Comparison of ENCODE assay signal across 8 cellular contexts in genomic region chr14:35807131-35807961, GRCh38. TPM values are rescaled to one million over a fixed set of nuclear protein-coding genes. Genes with fewer than 3 reads are reported as not detected.
DNase-seq lines count a peak whose midpoint lies in the region; ATAC-seq, FAIRE-seq and TF ChIP-seq lines count a peak whose summit lies in the region.

No MANE protein-coding gene starts in this region.

- POLR2A ChIA-PET in A549 (lab: Yijun Ruan, JAX) (interaction anchor here (2.3 kb wide), 1 partner anchor 19 kb away, joined by 10 read pairs; the partner anchor contains the start of gene BRMS1L), HEK293 (lab: Yijun Ruan, JAX) (interaction anchor here (1.0 to 2.5 kb wide), 2 partner anchors 11 to 19 kb away, joined by 6 to 17 read pairs; partner anchors contain the start of gene BRMS1L)

- H3K27ac ChIP-seq in A549 (no peak overlapping the region), HEK293 (ENCODE audit: extremely low read depth, low read depth, low read length) (no peak overlapping the region), mucosa of rectum (ENCODE audit: low read depth in 2 of 2, low read length in 2 of 2) (peak overlapping the region in 1 of 2 donors; percentile 22)

- peaks cover 0 to 10% of the 10 kb centered on the region in 2 experiments; a peak in 1 of 3 replicates for H3K36me3 ChIP-seq in HEK293 (ENCODE audit: control insufficient read depth in 2 of 2, insufficient read depth in 1 of 2, low read length in 2 of 2)
- H3K36me3 ChIP-seq in mucosa of rectum (ENCODE audit: control insufficient read depth in 2 of 2, insufficient read depth in 2 of 2, low read length in 2 of 2) = peaks cover 0 to 3% of the 10 kb centered on the region in 2 donors

- TF ChIP-seq POLR2A in A549 (IDR thresholded peaks at IDR 0.05; ENCODE audit: low read length) = no peak

- peak overlapping the region; percentile 94 for H3K4me2 ChIP-seq in A549

- 36% methylated on average over 8 of the region's 8 CpGs for WGBS in A549 (ENCODE audit: missing lambda C conversion rate)

- ATAC-seq in A549 (no peak), HG03432 (IDR thresholded peaks at IDR 0.05; ENCODE audit: unreplicated experiment) (no peak)

- FAIRE-seq in A549 (lab: Jason Lieb, UNC) = no peak

- no peaks in the 10 kb centered on the region for H3K9me3 ChIP-seq in A549
- no peaks in the 10 kb centered on the region for H3K9me3 ChIP-seq in HEK293 (ENCODE audit: control insufficient read depth, insufficient read depth, low read depth, low read length)
- H3K9me3 ChIP-seq in mucosa of rectum (ENCODE audit: control insufficient read depth in 2 of 2, low read length in 2 of 2) = no peaks in the 10 kb centered on the region

- DNase-seq in A549 (ENCODE audit: low read depth in 1 of 2, low spot score in 1 of 2) (no peak), astrocyte of the spinal cord (ENCODE audit: low read depth, low spot score) (no peak), NOMO-1 treated with DMSO at 0.1 percent for 48 hours (lab: John Stamatoyannopoulos, UW; ENCODE audit: unreplicated experiment) (no peak), NOMO-1 treated with dmso at 0.1 percent for 144 hours (lab: John Stamatoyannopoulos, UW; ENCODE audit: unreplicated experiment) (no peak), middle frontal gyrus (ENCODE audit: extremely low spot score, low spot score) (no peak)

- H3K9ac ChIP-seq in mucosa of rectum (ENCODE audit: low read depth in 1 of 2, low read length in 2 of 2) = peak overlapping the region in 1 of 2 donors; percentile 48

- no peaks in the 10 kb centered on the region for H3K27me3 ChIP-seq in mucosa of rectum (ENCODE audit: control insufficient read depth in 2 of 2, insufficient read depth in 2 of 2, low read length in 2 of 2)

- no peak for TF ChIP-seq RAD21 in A549 (conservative IDR thresholded peaks at IDR 0.05 in 1 of 2, IDR thresholded peaks at IDR 0.05 in 1 of 2)

- H3K4me3 ChIP-seq in A549 = peak overlapping the region; percentile 84
- peak overlapping the region; percentile 84 for H3K4me3 ChIP-seq in HEK293 (ENCODE audit: low read depth, low read length)
- H3K4me3 ChIP-seq in astrocyte of the spinal cord (ENCODE audit: low read depth, low read length) = peak overlapping the region; percentile 83
- peak overlapping the region; percentile 77 to 81 for H3K4me3 ChIP-seq in mucosa of rectum (ENCODE audit: low read length in 2 of 2)

- in situ Hi-C loops in astrocyte of the spinal cord (cut with HindIII; ENCODE audit: low sequenced_read_pairs) = no loop called here

- peaks cover 18% of the 10 kb centered on the region for H3K4me1 ChIP-seq in A549
- H3K4me1 ChIP-seq in HEK293 (ENCODE audit: control insufficient read depth, insufficient read depth, low read length) = peaks cover 7% of the 10 kb centered on the region; the same call in 1 of the 2 replicates
- peaks cover 17 to 20% of the 10 kb centered on the region in 2 donors for H3K4me1 ChIP-seq in mucosa of rectum (ENCODE audit: control insufficient read depth in 2 of 2, insufficient read depth in 2 of 2, low read length in 2 of 2)

- CTCF ChIA-PET in A549 (lab: Yijun Ruan, JAX) = interaction anchor here (1.3 to 1.8 kb wide), 2 partner anchors 11 to 15 kb away, joined by 5 to 8 read pairs; no protein-coding TSS in a partner anchor
- CTCF ChIA-PET in HEK293 (lab: Yijun Ruan, JAX) = interaction anchor here (0.6 to 2.7 kb wide), 5 partner anchors 9 to 111 kb away, joined by 3 to 8 read pairs (median 3); no protein-coding TSS in a partner anchor

- no peak for TF ChIP-seq CTCF in A549 (IDR thresholded peaks at IDR 0.05)
- TF ChIP-seq CTCF in HEK293 (tag by site-specific recombination; IDR thresholded peaks at IDR 0.05) = no peak
- no peak for TF ChIP-seq CTCF in astrocyte of the spinal cord (IDR thresholded peaks at IDR 0.05; ENCODE audit: low read depth, low read length)

- no peak for TF ChIP-seq EP300 in A549 (IDR thresholded peaks at IDR 0.05)

TF ChIP-seq in A549, 52 proteins besides CTCF, POLR2A, EP300 and RAD21:
- TF ChIP-seq POLR2AphosphoS2 (conservative IDR thresholded peaks at IDR 0.05; ENCODE audit: low read length) (no peak), HEYL (CRISPR knock-in tag; IDR thresholded peaks at IDR 0.05) (no peak), RFX5 (IDR thresholded peaks at IDR 0.05) (no peak), SREBF2 (IDR thresholded peaks at IDR 0.05) (no peak), ZFP36 (IDR thresholded peaks at IDR 0.05; ENCODE audit: borderline replicate concordance, partially characterized antibody) (no peak), USF2 (IDR thresholded peaks at IDR 0.05) (no peak), FOXS1 (CRISPR knock-in tag; IDR thresholded peaks at IDR 0.05) (no peak), PHF8 (IDR thresholded peaks at IDR 0.05; ENCODE audit: borderline replicate concordance, low read depth) (no peak)
- TF ChIP-seq, protein P1, sequence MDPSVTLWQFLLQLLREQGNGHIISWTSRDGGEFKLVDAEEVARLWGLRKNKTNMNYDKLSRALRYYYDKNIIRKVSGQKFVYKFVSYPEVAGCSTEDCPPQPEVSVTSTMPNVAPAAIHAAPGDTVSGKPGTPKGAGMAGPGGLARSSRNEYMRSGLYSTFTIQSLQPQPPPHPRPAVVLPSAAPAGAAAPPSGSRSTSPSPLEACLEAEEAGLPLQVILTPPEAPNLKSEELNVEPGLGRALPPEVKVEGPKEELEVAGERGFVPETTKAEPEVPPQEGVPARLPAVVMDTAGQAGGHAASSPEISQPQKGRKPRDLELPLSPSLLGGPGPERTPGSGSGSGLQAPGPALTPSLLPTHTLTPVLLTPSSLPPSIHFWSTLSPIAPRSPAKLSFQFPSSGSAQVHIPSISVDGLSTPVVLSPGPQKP (IDR thresholded peaks at IDR 0.05; ENCODE audit: low read depth, low read length) = no peak

TF ChIP-seq in HEK293, 187 proteins besides CTCF, POLR2A, EP300 and RAD21:
- TF ChIP-seq TCF7L2 (IDR thresholded peaks at IDR 0.05; ENCODE audit: borderline replicate concordance, low read depth, low read length) (no peak), PRDM6 (tag by site-specific recombination; IDR thresholded peaks at IDR 0.05) (peak; percentile 80), ZBTB17 (tag by site-specific recombination; IDR thresholded peaks at IDR 0.05) (peak; percentile 47)

RNA-seq across cellular contexts. Expression of gene RALGAPA1, which starts 1.7 kb away (rescaled TPM):
- 17.1 and 17.7 TPM in 2 replicates for polyA plus RNA-seq in A549 (2011; rRNA removed)
- 2.4 and 2.8 TPM in 2 replicates for polyA plus RNA-seq in A549 (2012; cell fraction: cytosol; rRNA removed)
- polyA plus RNA-seq in A549 (2012; cell fraction: nucleus; rRNA removed) = 4.7 and 7.7 TPM in 2 replicates
- 7.1 to 8.2 TPM (median 8.0 TPM) in 3 replicates for polyA plus RNA-seq in A549 (2017; fragmentation: RNase III; extraction: RNeasy Plus Mini Kit Qiagen cat#74134 plus additional on column Dnase treatment)
- polyA minus RNA-seq in A549 (2011; rRNA and poly(A)+ RNA removed) = 27.5 and 35.4 TPM in 2 replicates

RNA-seq across cellular contexts. Expression of gene BRMS1L, which starts 18.8 kb away (rescaled TPM):
- 11.0 and 17.0 TPM in 2 replicates for polyA plus RNA-seq in A549 (2011; rRNA removed)
- 4.9 and 5.0 TPM in 2 replicates for polyA plus RNA-seq in A549 (2012; cell fraction: cytosol; rRNA removed)
- polyA plus RNA-seq in A549 (2012; cell fraction: nucleus; rRNA removed) = 2.1 and 4.1 TPM in 2 replicates
- 18.1 to 20.8 TPM (median 20.0 TPM) in 3 replicates for polyA plus RNA-seq in A549 (2017; fragmentation: RNase III; extraction: RNeasy Plus Mini Kit Qiagen cat#74134 plus additional on column Dnase treatment)
- 2.3 and 3.7 TPM in 2 replicates for polyA minus RNA-seq in A549 (2011; rRNA and poly(A)+ RNA removed)
